ENCODE assay signal across 29 cellular contexts in the genomic region with DNA sequence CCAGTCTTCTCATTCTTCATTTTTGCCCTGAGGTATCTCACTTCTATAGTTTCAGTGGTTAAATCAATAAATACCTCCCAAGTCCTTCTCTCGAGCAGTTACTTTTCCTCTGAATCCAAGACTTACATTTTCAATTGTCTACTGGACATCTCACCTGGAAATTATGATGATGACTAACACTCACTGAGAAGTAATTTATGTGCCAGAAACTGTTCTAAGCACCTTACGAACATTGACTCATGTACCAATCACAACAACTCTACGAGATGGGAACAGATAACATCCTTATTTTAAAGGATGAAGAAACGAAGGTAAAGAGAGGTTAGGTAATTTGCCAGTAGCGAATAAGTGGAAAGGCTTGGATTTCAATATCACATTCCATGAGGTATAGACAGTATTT.
"Had no signal": no experiment of that assay in that cellular context is flagged by ENCODE, and none has a peak within 500 bp of the region (broad histone marks: within the 10 kb centered on the region; RNA-seq: fewer than 3 reads in every experiment).

No MANE protein-coding gene starts in this region.

- DNase-seq: activated CD4-positive, alpha-beta memory T cell treated with anti-CD3 and anti-CD28 coated beads for 36 hours; activated CD4-positive, alpha-beta T cell treated with anti-CD3 and anti-CD28 coated beads, Interleukin-2, amount 10 ng/mL, durations not matched to agents 7 days and 5 days; activated CD4-positive, CD25-positive, alpha-beta regulatory T cell; activated CD8-positive, alpha-beta memory T cell treated with anti-CD3 and anti-CD28 coated beads for 24 hours; activated effector memory CD4-positive, alpha-beta T cell treated with anti-CD3 and anti-CD28 coated beads, Interleukin-2, amount 50 U/mL, for 16 hours; activated naive CD4-positive, alpha-beta T cell treated with Interleukin-2 at 50 U/mL for 16 hours; activated naive CD8-positive, alpha-beta T cell treated with anti-CD3 and anti-CD28 coated beads, Interleukin-2, amount 50 U/mL, for 24 hours; activated T-cell treated with anti-CD3 and anti-CD28 coated beads, Interleukin-2, amount 50 U/mL, for 4 hours; amygdala; Kasumi-1; KBM-7; NCI-H1092 treated with DMSO at 0.1 percent for 48 hours; NCI-H1417 treated with DMSO at 0.1 percent for 48 hours; NCI-H1694; NCI-H2029; NCI-H2107; NCI-H2171 treated with DMSO at 0.1 percent for 48 hours; NCI-H345; NCI-H510A; NCI-H526 treated with DMSO at 0.1 percent for 48 hours; NCI-H82; NK-92 treated with Interleukin-12 subunit alpha and Interleukin-12 subunit beta, amount 100 ng/mL, for 24 hours; OCI-M1; SIG-M5; T-cell; T-helper 2 cell; T1000 had no signal

- ATAC-seq: activated naive CD4-positive, alpha-beta T cell treated with anti-CD3 and anti-CD28 coated beads, Interleukin-2, amount 50 U/mL, for 72 hours; activated naive CD8-positive, alpha-beta T cell treated with anti-CD3 and anti-CD28 coated beads, Interleukin-2, amount 50 U/mL, for 24 hours; activated T-cell treated with anti-CD3 and anti-CD28 coated beads, Interleukin-2, amount 50 U/mL, for 4 hours; T-cell had no signal

- H3K27ac ChIP-seq: VCaP had no signal
